In genomic region chr2:44886409-44886808, GRCh38 we compare ENCODE assay signal across 20 cellular contexts. TPM values are rescaled to one million over a fixed set of nuclear protein-coding genes. Genes with fewer than 3 reads are reported as not detected.
DNase-seq lines count a peak whose midpoint lies in the region; ATAC-seq and TF ChIP-seq lines count a peak whose summit lies in the region.
"Had no signal": no experiment of that assay in that cellular context is flagged by ENCODE, and none has a peak within 500 bp of the region (broad histone marks: within the 10 kb centered on the region; RNA-seq: fewer than 3 reads in every experiment).

No MANE protein-coding gene starts in this region.

- H3K9ac ChIP-seq in GM23248, result no peak overlapping the region

- no peak overlapping the region for H2AFZ ChIP-seq in GM23248

- H3K9me2 ChIP-seq in GM23248 (ENCODE audit: insufficient read depth), result no peaks in the 10 kb centered on the region

- no peaks in the 10 kb centered on the region for H3K4me1 ChIP-seq in GM23248 (ENCODE audit: insufficient read depth)
- H3K4me1 ChIP-seq: BE2C had no signal

- H3K27ac ChIP-seq in GM23248, result no peak overlapping the region
- H3K27ac ChIP-seq in brain microvascular endothelial cell, result no peak overlapping the region
- H3K27ac ChIP-seq in CD4-positive, alpha-beta T cell (ENCODE audit: low read depth, low read length), result no peak overlapping the region

- WGBS in GM23248 (ENCODE audit: low coverage in 1 of 2, low lambda C conversion rate in 2 of 2, missing lambda C conversion rate in 2 of 2), 2 experiments, result 22 to 27% methylated on average over 10 of the region's 10 CpGs

- H3K27me3 ChIP-seq in GM23248 (replicated peaks; ENCODE audit: insufficient read depth) (peaks cover 45% of the 10 kb centered on the region), brain microvascular endothelial cell (replicated peaks) (peaks cover 34% of the 10 kb centered on the region)
- peaks cover 26% of the 10 kb centered on the region for H3K27me3 ChIP-seq in CD4-positive, alpha-beta T cell (ENCODE audit: control insufficient read depth, insufficient read depth, low read length)
- H3K27me3 ChIP-seq: BE2C had no signal

- CTCF ChIA-PET in CD4-positive, alpha-beta T cell (lab: Charles Lee), result no interaction called here

- H3K4me2 ChIP-seq in GM23248 (ENCODE audit: unreplicated experiment), result no peak overlapping the region

- DNase-seq in AG10803 (ENCODE audit: low read depth), result peak; percentile 18
- peak; percentile 4 for DNase-seq in GM23248
- DNase-seq in ecto neural progenitor cell (ENCODE audit: low spot score), result peak; percentile 10
- DNase-seq in fibroblast of the aortic adventitia (ENCODE audit: low read depth), result peak; percentile 6
- no peak for DNase-seq in brain microvascular endothelial cell
- no peak for DNase-seq in CD4-positive, alpha-beta T cell
- DNase-seq in NCI-H748 (lab: John Stamatoyannopoulos, UW; ENCODE audit: unreplicated experiment), result no peak
- DNase-seq in activated CD8-positive, alpha-beta memory T cell treated with anti-CD3 and anti-CD28 coated beads, Interleukin-2, amount 50 U/mL, for 4 hours, result no peak
- DNase-seq: BE2C; DMS79 treated with DMSO at 0.1 percent for 48 hours; NCI-H1694; NCI-H2081; NCI-H2171 treated with DMSO at 0.1 percent for 48 hours; NCI-H446 treated with DMSO at 0.1 percent for 48 hours; NCI-H774; NK-92 treated with Interleukin-12 subunit alpha and Interleukin-12 subunit beta, amount 100 ng/mL, for 24 hours; SIG-M5 had no signal

- H3K9me3 Mint-ChIP-seq in CD4-positive, alpha-beta T cell, result no peaks in the 10 kb centered on the region

- no peak for TF ChIP-seq CTCF in AG10803 (conservative IDR thresholded peaks at IDR 0.05; ENCODE audit: low read length)
- TF ChIP-seq CTCF in fibroblast of the aortic adventitia (IDR thresholded peaks at IDR 0.05; ENCODE audit: insufficient read depth, low read length), result no peak
- TF ChIP-seq CTCF in brain microvascular endothelial cell (IDR thresholded peaks at IDR 0.05; ENCODE audit: low read depth, low read length, missing control alignments), result no peak
- TF ChIP-seq CTCF in CD4-positive, alpha-beta T cell (IDR thresholded peaks at IDR 0.05), result no peak

- no peaks in the 10 kb centered on the region for H3K79me2 ChIP-seq in GM23248 (ENCODE audit: insufficient read depth)

- H3K27me3 Mint-ChIP-seq in CD4-positive, alpha-beta T cell, result peaks cover 32% of the 10 kb centered on the region

- H3K4me3 ChIP-seq in AG10803 (ENCODE audit: low read length) (no peak overlapping the region), GM23248 (no peak overlapping the region), fibroblast of the aortic adventitia (ENCODE audit: low read depth, low read length) (no peak overlapping the region), brain microvascular endothelial cell (ENCODE audit: low read depth, low read length) (no peak overlapping the region)

- no peaks in the 10 kb centered on the region for H3K9me3 ChIP-seq in GM23248 (ENCODE audit: low read depth)
- H3K9me3 ChIP-seq in CD4-positive, alpha-beta T cell (ENCODE audit: control insufficient read depth, low read length), result no peaks in the 10 kb centered on the region
- H3K9me3 ChIP-seq: BE2C had no signal

- ATAC-seq in CD4-positive, alpha-beta T cell (ENCODE audit: poor library complexity), result no peak
- ATAC-seq: SK-N-SH treated with all-trans-retinoic acid at 6 μM for 48 hours had no signal

- no peaks in the 10 kb centered on the region for H3F3A ChIP-seq in GM23248 (ENCODE audit: insufficient read depth)

- no peak overlapping the region for H3K27ac Mint-ChIP-seq in CD4-positive, alpha-beta T cell
- H3K27ac Mint-ChIP-seq: IgD-negative memory B cell had no signal

- H3K4me3 Mint-ChIP-seq in CD4-positive, alpha-beta T cell, result no peak overlapping the region
- H3K4me3 Mint-ChIP-seq: IgD-negative memory B cell had no signal

- H3K36me3 ChIP-seq in GM23248 (ENCODE audit: low read depth) (no peaks in the 10 kb centered on the region), brain microvascular endothelial cell (replicated peaks) (no peaks in the 10 kb centered on the region)
- H3K36me3 ChIP-seq: BE2C had no signal

- intact Hi-C loops in CD4-positive, alpha-beta T cell (cut with DNase I, micrococcal nuclease), result no loop called here

- no peaks in the 10 kb centered on the region for H3K36me3 Mint-ChIP-seq in CD4-positive, alpha-beta T cell (ENCODE audit: low read depth)

- H3K4me1 Mint-ChIP-seq in CD4-positive, alpha-beta T cell (ENCODE audit: low read depth), result no peaks in the 10 kb centered on the region
- H3K4me1 Mint-ChIP-seq: IgD-negative memory B cell had no signal

- in situ Hi-C loops in GM23248 (cut with MboI) (no loop called here), brain microvascular endothelial cell (cut with HindIII; ENCODE audit: low pct_ligation_motif_present, low sequenced_read_pairs) (no loop called here)

- no peaks in the 10 kb centered on the region for H4K20me1 ChIP-seq in GM23248 (ENCODE audit: insufficient read depth)

- POLR2A ChIA-PET in CD4-positive, alpha-beta T cell (lab: Charles Lee), result no interaction called here

RNA-seq across cellular contexts. Expression of gene SIX3, which starts 55.1 kb away (rescaled TPM):
- not detected in 2 replicates for total RNA-seq in GM23248 (2014; rRNA removed; shearing (Covaris generic))
- not detected in 2 replicates for polyA plus RNA-seq in GM23248 (2016; fragmentation: Nextera tagmentation; extraction: Ambion mirVana)
- total RNA-seq in fibroblast of the aortic adventitia (ENCODE audit: low replicate concordance), result not detected in 2 replicates
- not detected for total RNA-seq in CD4-positive, alpha-beta T cell
- total RNA-seq: H4 had no signal
- polyA plus RNA-seq: IgD-negative memory B cell had no signal

Comparison
In these comparisons a context has a peak if more than half of its experiments do, and no peak if none do; other contexts are left out.
1. DNase-seq: peak in AG10803 (single experiment), GM23248 (single experiment), ecto neural progenitor cell (single experiment) and fibroblast of the aortic adventitia (single experiment); none in brain microvascular endothelial cell (single experiment), CD4-positive, alpha-beta T cell (0 of 10), NCI-H748 (single experiment) and activated CD8-positive, alpha-beta memory T cell treated with anti-CD3 and anti-CD28 coated beads, Interleukin-2, amount 50 U/mL, for 4 hours (single experiment).